ENCODE assay signal across 21 cellular contexts in genomic region chr4:140748171-140748570, GRCh38. TPM values are rescaled to one million over a fixed set of nuclear protein-coding genes. Genes with fewer than 3 reads are reported as not detected.
DNase-seq lines count a peak whose midpoint lies in the region; ATAC-seq, FAIRE-seq and TF ChIP-seq lines count a peak whose summit lies in the region.
"Had no signal": no experiment of that assay in that cellular context is flagged by ENCODE, and none has a peak within 500 bp of the region (broad histone marks: within the 10 kb centered on the region; RNA-seq: fewer than 3 reads in every experiment).

No MANE protein-coding gene starts in this region.

- CTCF ChIA-PET in activated naive CD4-positive, alpha-beta T cell treated with anti-CD3 and anti-CD28 coated beads, Interleukin-2, amount 10 ng/mL, durations not matched to agents 7 days and 5 days (lab: Charles Lee), result no interaction called here

- TF ChIP-seq CTCF in astrocyte (IDR thresholded peaks at IDR 0.05; ENCODE audit: insufficient read depth, low read depth, low read length) (no peak), progenitor cell of endocrine pancreas (IDR thresholded peaks at IDR 0.05; ENCODE audit: unreplicated experiment) (no peak), colonic mucosa (IDR thresholded peaks at IDR 0.05) (no peak)

- no peaks in the 10 kb centered on the region for H3K36me3 ChIP-seq in astrocyte (ENCODE audit: insufficient read depth, low read length)
- H3K36me3 ChIP-seq in colonic mucosa, result no peaks in the 10 kb centered on the region
- H3K36me3 ChIP-seq: BE2C had no signal

- no peaks in the 10 kb centered on the region for H3K27me3 ChIP-seq in astrocyte (ENCODE audit: insufficient read depth, low read length)
- H3K27me3 ChIP-seq in colonic mucosa, result no peaks in the 10 kb centered on the region
- H3K27me3 ChIP-seq: BE2C; BLaER1 treated with 17β-estradiol and CSF1 and Interleukin-3, amounts not matched to agents 10 nM and 100 nM had no signal

- peaks cover 34% of the 10 kb centered on the region for H4K20me1 ChIP-seq in astrocyte (ENCODE audit: insufficient read depth, low read length)

- no peak overlapping the region for H3K4me3 ChIP-seq in astrocyte (ENCODE audit: insufficient read depth, low read depth, low read length)
- H3K4me3 ChIP-seq in colonic mucosa, result no peak overlapping the region
- H3K4me3 ChIP-seq: BLaER1 treated with 17β-estradiol and CSF1 and Interleukin-3, amounts not matched to agents 10 nM and 100 nM; HAP-1 had no signal

- intact Hi-C loops in colonic mucosa (cut with DNase I), result no loop called here

- H3K36me3 Mint-ChIP-seq in activated naive CD4-positive, alpha-beta T cell treated with anti-CD3 and anti-CD28 coated beads, Interleukin-2, amount 50 U/mL, for 24 hours, result no peaks in the 10 kb centered on the region
- H3K36me3 Mint-ChIP-seq in activated naive CD4-positive, alpha-beta T cell treated with anti-CD3 and anti-CD28 coated beads, Interleukin-2, amount 10 ng/mL, durations not matched to agents 7 days and 5 days, result no peaks in the 10 kb centered on the region
- H3K36me3 Mint-ChIP-seq in astrocyte (ENCODE audit: low read depth, unreplicated experiment) (peaks cover 6% of the 10 kb centered on the region), progenitor cell of endocrine pancreas (ENCODE audit: insufficient read depth) (peaks cover 26% of the 10 kb centered on the region)
- H3K36me3 Mint-ChIP-seq: CD4-positive, alpha-beta memory T cell had no signal

- peaks cover 17% of the 10 kb centered on the region for H3K9me3 Mint-ChIP-seq in activated naive CD4-positive, alpha-beta T cell treated with anti-CD3 and anti-CD28 coated beads, Interleukin-2, amount 50 U/mL, for 24 hours
- H3K9me3 Mint-ChIP-seq in activated naive CD4-positive, alpha-beta T cell treated with anti-CD3 and anti-CD28 coated beads, Interleukin-2, amount 10 ng/mL, durations not matched to agents 7 days and 5 days, result no peaks in the 10 kb centered on the region
- H3K9me3 Mint-ChIP-seq in astrocyte (ENCODE audit: unreplicated experiment), result peaks cover 2% of the 10 kb centered on the region
- peaks cover 25% of the 10 kb centered on the region for H3K9me3 Mint-ChIP-seq in progenitor cell of endocrine pancreas (ENCODE audit: low read depth)

- no peak overlapping the region for H2AFZ ChIP-seq in astrocyte (ENCODE audit: low read depth, low read length)

- FAIRE-seq in astrocyte (lab: Jason Lieb, UNC), result no peak
- FAIRE-seq: G401.6, GM12892, H54 had no signal

- DNase-seq in activated naive CD4-positive, alpha-beta T cell treated with anti-CD3 and anti-CD28 coated beads, Interleukin-2, amount 10 ng/mL, durations not matched to agents 7 days and 5 days, result no peak
- no peak for DNase-seq in astrocyte (ENCODE audit: low read depth)
- no peak for DNase-seq in progenitor cell of endocrine pancreas (ENCODE audit: low spot score, unreplicated experiment)
- no peak for DNase-seq in SIG-M5 (lab: John Stamatoyannopoulos, UW)
- no peak for DNase-seq in colonic mucosa
- DNase-seq: BE2C; Calu3; CD4-positive, alpha-beta memory T cell; COR-L47; DMS153; DND-41; GOT3 had no signal

- no peaks in the 10 kb centered on the region for H3K4me1 Mint-ChIP-seq in activated naive CD4-positive, alpha-beta T cell treated with anti-CD3 and anti-CD28 coated beads, Interleukin-2, amount 50 U/mL, for 24 hours
- H3K4me1 Mint-ChIP-seq in activated naive CD4-positive, alpha-beta T cell treated with anti-CD3 and anti-CD28 coated beads, Interleukin-2, amount 10 ng/mL, durations not matched to agents 7 days and 5 days, result no peaks in the 10 kb centered on the region
- H3K4me1 Mint-ChIP-seq in astrocyte (ENCODE audit: low read depth, unreplicated experiment) (peaks cover 19% of the 10 kb centered on the region), progenitor cell of endocrine pancreas (ENCODE audit: low read depth) (peaks cover 22% of the 10 kb centered on the region)
- H3K4me1 Mint-ChIP-seq: CD4-positive, alpha-beta memory T cell had no signal

- H3K4me1 ChIP-seq in astrocyte (ENCODE audit: insufficient read depth, low read length), result peaks cover 5% of the 10 kb centered on the region
- no peaks in the 10 kb centered on the region for H3K4me1 ChIP-seq in colonic mucosa

- H3K4me2 ChIP-seq in astrocyte (ENCODE audit: low read length), result no peak overlapping the region
- H3K4me2 ChIP-seq: BLaER1 treated with 17β-estradiol and CSF1 and Interleukin-3, amounts not matched to agents 10 nM and 100 nM had no signal

- H3K9me3 ChIP-seq in astrocyte (ENCODE audit: insufficient read depth, low read depth, low read length) (no peaks in the 10 kb centered on the region), colonic mucosa (no peaks in the 10 kb centered on the region)

- peaks cover 22% of the 10 kb centered on the region for H3K27me3 Mint-ChIP-seq in activated naive CD4-positive, alpha-beta T cell treated with anti-CD3 and anti-CD28 coated beads, Interleukin-2, amount 50 U/mL, for 24 hours
- H3K27me3 Mint-ChIP-seq in activated naive CD4-positive, alpha-beta T cell treated with anti-CD3 and anti-CD28 coated beads, Interleukin-2, amount 10 ng/mL, durations not matched to agents 7 days and 5 days, result peaks cover 6% of the 10 kb centered on the region
- no peaks in the 10 kb centered on the region for H3K27me3 Mint-ChIP-seq in astrocyte (ENCODE audit: low read depth, unreplicated experiment)
- H3K27me3 Mint-ChIP-seq in progenitor cell of endocrine pancreas, result no peaks in the 10 kb centered on the region

- ATAC-seq in HG02981 (IDR thresholded peaks at IDR 0.05; ENCODE audit: unreplicated experiment), result no peak

- H3K9ac ChIP-seq in astrocyte (ENCODE audit: low read length) (no peak overlapping the region), colonic mucosa (ENCODE audit: low read depth in 2 of 2, low read length in 2 of 2) (no peak overlapping the region)
- H3K9ac ChIP-seq: BLaER1 treated with 17β-estradiol and CSF1 and Interleukin-3, amounts not matched to agents 10 nM and 100 nM had no signal

- peak overlapping the region; percentile 49 for H3K27ac Mint-ChIP-seq in activated naive CD4-positive, alpha-beta T cell treated with anti-CD3 and anti-CD28 coated beads, Interleukin-2, amount 50 U/mL, for 24 hours
- H3K27ac Mint-ChIP-seq in activated naive CD4-positive, alpha-beta T cell treated with anti-CD3 and anti-CD28 coated beads, Interleukin-2, amount 10 ng/mL, durations not matched to agents 7 days and 5 days, result no peak overlapping the region
- peak overlapping the region; percentile 29 for H3K27ac Mint-ChIP-seq in astrocyte (ENCODE audit: unreplicated experiment)
- peak overlapping the region; percentile 21 for H3K27ac Mint-ChIP-seq in progenitor cell of endocrine pancreas
- H3K27ac Mint-ChIP-seq: CD14-positive monocyte; CD4-positive, alpha-beta memory T cell had no signal

- H3K27ac ChIP-seq in astrocyte (ENCODE audit: low read depth, low read length) (no peak overlapping the region), colonic mucosa (no peak overlapping the region)
- H3K27ac ChIP-seq: 22Rv1; BLaER1 treated with 17β-estradiol and CSF1 and Interleukin-3, amounts not matched to agents 10 nM and 100 nM had no signal

- no peak overlapping the region for H3K4me3 Mint-ChIP-seq in activated naive CD4-positive, alpha-beta T cell treated with anti-CD3 and anti-CD28 coated beads, Interleukin-2, amount 50 U/mL, for 24 hours
- no peak overlapping the region for H3K4me3 Mint-ChIP-seq in activated naive CD4-positive, alpha-beta T cell treated with anti-CD3 and anti-CD28 coated beads, Interleukin-2, amount 10 ng/mL, durations not matched to agents 7 days and 5 days
- no peak overlapping the region for H3K4me3 Mint-ChIP-seq in astrocyte (ENCODE audit: unreplicated experiment)
- H3K4me3 Mint-ChIP-seq in progenitor cell of endocrine pancreas (ENCODE audit: low read depth), result no peak overlapping the region
- H3K4me3 Mint-ChIP-seq: CD14-positive monocyte; CD4-positive, alpha-beta memory T cell had no signal

- peaks cover 94% of the 10 kb centered on the region for H3K79me2 ChIP-seq in astrocyte (ENCODE audit: insufficient read depth, low read length)

RNA-seq across cellular contexts. Expression of gene TBC1D9, which starts 8.0 kb away (rescaled TPM):
- total RNA-seq in astrocyte (29.6 and 31.6 TPM in 2 replicates), progenitor cell of endocrine pancreas (36.4 and 37.4 TPM in 2 replicates), colonic mucosa (10 to 100 TPM in 1 of 2 donors, 1 to 10 TPM in 1; 6.8 to 11.6 TPM)
